In genomic region chr5:116076496-116076895, GRCh38 we compare ENCODE assay signal across 11 cellular contexts. TPM values are rescaled to one million over a fixed set of nuclear protein-coding genes. Genes with fewer than 3 reads are reported as not detected.
DNase-seq lines count a peak whose midpoint lies in the region; ATAC-seq and TF ChIP-seq lines count a peak whose summit lies in the region.
"Had no signal": no experiment of that assay in that cellular context is flagged by ENCODE, and none has a peak within 500 bp of the region (broad histone marks: within the 10 kb centered on the region; RNA-seq: fewer than 3 reads in every experiment).

No MANE protein-coding gene starts in this region.

- ATAC-seq in GM19463 (IDR thresholded peaks at IDR 0.05; ENCODE audit: unreplicated experiment), result peak; percentile 99
- ATAC-seq in HG03175 (IDR thresholded peaks at IDR 0.05; ENCODE audit: unreplicated experiment), result peak; percentile 98
- ATAC-seq in activated T-helper 17 cell treated with anti-CD3 and anti-CD28 coated beads, Interleukin-2, amount 50 U/mL, for 72 hours (replicated peaks), result peak; percentile 96

- peaks cover 17% of the 10 kb centered on the region for H3K4me1 Mint-ChIP-seq in activated T-helper 17 cell treated with anti-CD3 and anti-CD28 coated beads, Interleukin-2, amount 50 U/mL, for 72 hours

- no peaks in the 10 kb centered on the region for H3K36me3 Mint-ChIP-seq in activated T-helper 17 cell treated with anti-CD3 and anti-CD28 coated beads, Interleukin-2, amount 50 U/mL, for 72 hours (ENCODE audit: low read depth)

- peak; percentile 71 for DNase-seq in GM13977 (ENCODE audit: low spot score)
- no peak for DNase-seq in AG20443 (ENCODE audit: low spot score)
- DNase-seq in DMS53 (lab: John Stamatoyannopoulos, UW), result no peak
- DNase-seq in stimulated activated naive CD4-positive, alpha-beta T cell (lab: John Stamatoyannopoulos, UW), result no peak
- DNase-seq in NCI-H1694 treated with DMSO at 0.1 percent for 48 hours (lab: John Stamatoyannopoulos, UW), result no peak

- no peaks in the 10 kb centered on the region for H3K9me3 Mint-ChIP-seq in activated T-helper 17 cell treated with anti-CD3 and anti-CD28 coated beads, Interleukin-2, amount 50 U/mL, for 72 hours

- peak overlapping the region; percentile 3 for H3K4me3 Mint-ChIP-seq in activated T-helper 17 cell treated with anti-CD3 and anti-CD28 coated beads, Interleukin-2, amount 50 U/mL, for 72 hours
- H3K4me3 Mint-ChIP-seq: brain had no signal

- TF ChIP-seq CTCF in GM13977 (IDR thresholded peaks at IDR 0.05; ENCODE audit: extremely low read depth, insufficient read depth, missing control alignments), result no peak

- in situ Hi-C loops in GM13977 (cut with MboI; ENCODE audit: low pct_unique_long_range_greater_than_20kb, low sequenced_read_pairs, unreplicated experiment), result loop anchor here (10.0 kb wide), 1 partner anchor 452 kb away; the partner anchor contains the start of gene TMED7

- H3K27me3 Mint-ChIP-seq in activated T-helper 17 cell treated with anti-CD3 and anti-CD28 coated beads, Interleukin-2, amount 50 U/mL, for 72 hours, result peaks cover 3% of the 10 kb centered on the region
- H3K27me3 Mint-ChIP-seq: brain had no signal

- peak overlapping the region; percentile 3 for H3K27ac Mint-ChIP-seq in activated T-helper 17 cell treated with anti-CD3 and anti-CD28 coated beads, Interleukin-2, amount 50 U/mL, for 72 hours
- H3K27ac Mint-ChIP-seq: brain had no signal

RNA-seq across cellular contexts. Expression of gene COMMD10, which starts 8.3 kb away (rescaled TPM):
- 10 to 100 TPM; 17.7 to 19.1 TPM for total RNA-seq in activated T-helper 17 cell treated with anti-CD3 and anti-CD28 coated beads, Interleukin-2, amount 50 U/mL, for 72 hours

RNA-seq across cellular contexts. Expression of gene ARL14EPL, which starts 44.2 kb away (rescaled TPM):
- not detected for total RNA-seq in activated T-helper 17 cell treated with anti-CD3 and anti-CD28 coated beads, Interleukin-2, amount 50 U/mL, for 72 hours
- total RNA-seq: liver, Peyer's patch had no signal
